8 cellular contexts compared by ENCODE assay signal in genomic region chr20:1900321-1900791, GRCh38. TPM values are rescaled to one million over a fixed set of nuclear protein-coding genes. Genes with fewer than 3 reads are reported as not detected.
A peak's percentile ranks its signal among the peaks of the same experiment; 100 is the strongest.
DNase-seq lines count a peak whose midpoint lies in the region; ATAC-seq and TF ChIP-seq lines count a peak whose summit lies in the region.

No MANE protein-coding gene starts in this region.

- no peak overlapping the region for H3K27ac Mint-ChIP-seq in T-helper 17 cell

- DNase-seq in Daoy (ENCODE audit: low read depth) = peak; percentile 72
- peak; percentile 38 to 79 for DNase-seq in SW 1271 (lab: John Stamatoyannopoulos, UW)
- DNase-seq in foreskin keratinocyte = peak; percentile 40 to 62
- no peak for DNase-seq in activated T-cell treated with anti-CD3 and anti-CD28 coated beads, Interleukin-2, amount 50 U/mL, for 48 hours
- no peak for DNase-seq in T-helper 2 cell
- no peak for DNase-seq in T-helper 17 cell

- peak; percentile 50 for TF ChIP-seq CTCF in KMS-11 (conservative IDR thresholded peaks at IDR 0.05; ENCODE audit: low read depth, low read length)
- TF ChIP-seq CTCF in foreskin keratinocyte (conservative IDR thresholded peaks at IDR 0.05) = peak; percentile 87
- peak; percentile 17 for TF ChIP-seq CTCF in parathyroid adenoma (IDR thresholded peaks at IDR 0.05)

- H3K9me3 ChIP-seq in parathyroid adenoma (ENCODE audit: control insufficient read depth, low read length) (no peaks in the 10 kb centered on the region), T-helper 17 cell (ENCODE audit: control insufficient read depth, low read length, poor library complexity, severe bottlenecking) (no peaks in the 10 kb centered on the region)

- H3K79me2 ChIP-seq in KMS-11 (ENCODE audit: insufficient read depth, low read depth) = no peaks in the 10 kb centered on the region
- H3K79me2 ChIP-seq in parathyroid adenoma = no peaks in the 10 kb centered on the region

- H3K4me1 Mint-ChIP-seq in T-helper 17 cell = peaks cover 2% of the 10 kb centered on the region

- H3K4me2 ChIP-seq in KMS-11 (no peak overlapping the region), parathyroid adenoma (ENCODE audit: low read length) (no peak overlapping the region)

- H3K27ac ChIP-seq in KMS-11 (no peak overlapping the region), foreskin keratinocyte (no peak overlapping the region), parathyroid adenoma (no peak overlapping the region)

- no peaks in the 10 kb centered on the region for H4K20me1 ChIP-seq in KMS-11 (ENCODE audit: insufficient read depth)

- ATAC-seq in foreskin keratinocyte (peak; percentile 85), T-helper 17 cell (no peak)

- H3K36me3 Mint-ChIP-seq in T-helper 17 cell (ENCODE audit: low read depth) = peaks cover 4% of the 10 kb centered on the region

- no peaks in the 10 kb centered on the region for H3K27me3 ChIP-seq in KMS-11 (ENCODE audit: insufficient read depth, low read depth)
- H3K27me3 ChIP-seq in foreskin keratinocyte = no peaks in the 10 kb centered on the region
- no peaks in the 10 kb centered on the region for H3K27me3 ChIP-seq in parathyroid adenoma (ENCODE audit: control insufficient read depth, insufficient read depth, low read length)

- H3K36me3 ChIP-seq in KMS-11 (ENCODE audit: insufficient read depth) (no peaks in the 10 kb centered on the region), parathyroid adenoma (ENCODE audit: control insufficient read depth, insufficient read depth, low read length) (no peaks in the 10 kb centered on the region)

- H3K4me3 ChIP-seq in KMS-11 (IDR thresholded peaks at IDR 0.05; ENCODE audit: insufficient read depth, low read depth, low read length) = no peak overlapping the region
- no peak overlapping the region for H3K4me3 ChIP-seq in parathyroid adenoma (ENCODE audit: low read depth, low read length)

- no peak overlapping the region for H3K4me3 Mint-ChIP-seq in T-helper 17 cell

- H2AFZ ChIP-seq in KMS-11 (ENCODE audit: low read depth) = no peak overlapping the region
- H2AFZ ChIP-seq in parathyroid adenoma = no peak overlapping the region

- H3K4me1 ChIP-seq in KMS-11 (ENCODE audit: low read depth, poor library complexity, severe bottlenecking) (no peaks in the 10 kb centered on the region), foreskin keratinocyte (peaks cover 12% of the 10 kb centered on the region), parathyroid adenoma (no peaks in the 10 kb centered on the region)

- H3K9ac ChIP-seq in KMS-11 = no peak overlapping the region
- no peak overlapping the region for H3K9ac ChIP-seq in parathyroid adenoma

- peaks cover 78% of the 10 kb centered on the region for H3K27me3 Mint-ChIP-seq in T-helper 17 cell

RNA-seq across cellular contexts. Expression of gene SIRPA, which starts 5.1 kb away (rescaled TPM):
- total RNA-seq in Daoy (2014; rRNA removed; shearing (Covaris generic)) = 7.2 and 11.5 TPM in 2 replicates
- total RNA-seq in foreskin keratinocyte (26.8 and 35.1 TPM in 2 replicates), T-helper 17 cell (1 to 10 TPM in 1 of 2 donors, under 1 TPM in 1; 0.86 to 2.6 TPM)
- polyA plus RNA-seq in foreskin keratinocyte = 24.1 and 28.7 TPM in 2 replicates

Comparison
In these comparisons a context has a peak if more than half of its experiments do, and no peak if none do; other contexts are left out.
1. DNase-seq: peak in Daoy (single experiment), SW 1271 (2 of 2) and foreskin keratinocyte (2 of 2); none in activated T-cell treated with anti-CD3 and anti-CD28 coated beads, Interleukin-2, amount 50 U/mL, for 48 hours (0 of 2), T-helper 2 cell (0 of 5) and T-helper 17 cell (0 of 3).
2. CTCF ChIP-seq: peak in every context shown above with its lines; median percentile 87 in foreskin keratinocyte; 50 in KMS-11; 17 in parathyroid adenoma.